In genomic region chr2:111948832-111949231, GRCh38 we compare ENCODE assay signal across 14 cellular contexts. TPM values are rescaled to one million over a fixed set of nuclear protein-coding genes. Genes with fewer than 3 reads are reported as not detected.
A peak's percentile ranks its signal among the peaks of the same experiment; 100 is the strongest.
DNase-seq lines count a peak whose midpoint lies in the region; ATAC-seq and TF ChIP-seq lines count a peak whose summit lies in the region.
"Had no signal": no experiment of that assay in that cellular context is flagged by ENCODE, and none has a peak within 500 bp of the region (broad histone marks: within the 10 kb centered on the region; RNA-seq: fewer than 3 reads in every experiment).

No MANE protein-coding gene starts in this region.

- H3K36me3 ChIP-seq in HEK293 (ENCODE audit: control insufficient read depth in 2 of 2, insufficient read depth in 1 of 2, low read length in 2 of 2) = peaks cover 0 to 34% of the 10 kb centered on the region in 2 experiments; a peak in 1 of 3 replicates

- no peak for ATAC-seq in CD4-positive, alpha-beta T cell (ENCODE audit: poor library complexity)
- ATAC-seq in GM18498 (IDR thresholded peaks at IDR 0.05; ENCODE audit: unreplicated experiment) = no peak
- ATAC-seq: CD8-positive, alpha-beta T cell had no signal

- H3K4me1 ChIP-seq in HEK293 (ENCODE audit: control insufficient read depth, insufficient read depth, low read length) = no peaks in the 10 kb centered on the region; the same call in 1 of the 2 replicates

- H3K4me3 ChIP-seq in HEK293 (ENCODE audit: low read depth, low read length) (no peak overlapping the region), dorsolateral prefrontal cortex (no peak overlapping the region)
- H3K4me3 ChIP-seq: GM23248 had no signal

- POLR2A ChIA-PET in HEK293 (lab: Yijun Ruan, JAX) = no interaction called here
- POLR2A ChIA-PET in CD4-positive, alpha-beta T cell (lab: Charles Lee) = no interaction called here

- peak overlapping the region; percentile 30 for H3K27ac Mint-ChIP-seq in progenitor cell of endocrine pancreas
- no peak overlapping the region for H3K27ac Mint-ChIP-seq in CD4-positive, alpha-beta T cell
- H3K27ac Mint-ChIP-seq: CD8-positive, alpha-beta T cell had no signal

- no peak for DNase-seq in dorsolateral prefrontal cortex
- no peak for DNase-seq in progenitor cell of endocrine pancreas (ENCODE audit: low spot score, unreplicated experiment)
- no peak for DNase-seq in epidermal melanocyte (ENCODE audit: insufficient read length, low spot score)
- no peak for DNase-seq in CD4-positive, alpha-beta T cell
- DNase-seq: C1 segment of cervical spinal cord; CD8-positive, alpha-beta T cell; DMS53; DMS79 treated with DMSO at 0.1 percent for 48 hours; GF-D8; GM23248; H7; HCEC 1CT had no signal

- intact Hi-C loops in dorsolateral prefrontal cortex (cut with DNase I) = no loop called here
- intact Hi-C loops in CD4-positive, alpha-beta T cell (cut with DNase I, micrococcal nuclease) = no loop called here

- H3K27ac ChIP-seq in HEK293 (ENCODE audit: extremely low read depth, low read depth, low read length) (no peak overlapping the region), dorsolateral prefrontal cortex (peak overlapping the region in 31 of 59 donors; percentile 1 to 95 (median 87))
- no peak overlapping the region for H3K27ac ChIP-seq in CD4-positive, alpha-beta T cell (ENCODE audit: low read depth, low read length)
- H3K27ac ChIP-seq: GM23248 had no signal

- H3K36me3 Mint-ChIP-seq in progenitor cell of endocrine pancreas (ENCODE audit: insufficient read depth) = peaks cover 26% of the 10 kb centered on the region
- no peaks in the 10 kb centered on the region for H3K36me3 Mint-ChIP-seq in CD4-positive, alpha-beta T cell (ENCODE audit: low read depth)
- H3K36me3 Mint-ChIP-seq: CD8-positive, alpha-beta T cell had no signal

- TF ChIP-seq CTCF in HEK293 (tag by site-specific recombination; IDR thresholded peaks at IDR 0.05) = no peak
- no peak for TF ChIP-seq CTCF in dorsolateral prefrontal cortex (IDR thresholded peaks at IDR 0.05 in 54 of 56, conservative IDR thresholded peaks at IDR 0.05 in 2 of 56; ENCODE audit: low read depth in 1 of 56, partially characterized antibody in 56 of 56)
- TF ChIP-seq CTCF in progenitor cell of endocrine pancreas (IDR thresholded peaks at IDR 0.05; ENCODE audit: unreplicated experiment) = no peak
- no peak for TF ChIP-seq CTCF in CD4-positive, alpha-beta T cell (IDR thresholded peaks at IDR 0.05)

- no peaks in the 10 kb centered on the region for H3K27me3 ChIP-seq in dorsolateral prefrontal cortex
- H3K27me3 ChIP-seq in CD4-positive, alpha-beta T cell (ENCODE audit: control insufficient read depth, insufficient read depth, low read length) = no peaks in the 10 kb centered on the region

- H3K4me1 Mint-ChIP-seq in progenitor cell of endocrine pancreas (ENCODE audit: low read depth) = peaks cover 32% of the 10 kb centered on the region
- H3K4me1 Mint-ChIP-seq in CD4-positive, alpha-beta T cell (ENCODE audit: low read depth) = no peaks in the 10 kb centered on the region

- H3K9me3 ChIP-seq in HEK293 (ENCODE audit: control insufficient read depth, insufficient read depth, low read depth, low read length) = no peaks in the 10 kb centered on the region
- no peaks in the 10 kb centered on the region for H3K9me3 ChIP-seq in CD4-positive, alpha-beta T cell (ENCODE audit: control insufficient read depth, low read length)

- no peaks in the 10 kb centered on the region for H3K27me3 Mint-ChIP-seq in progenitor cell of endocrine pancreas
- peaks cover 2% of the 10 kb centered on the region for H3K27me3 Mint-ChIP-seq in CD4-positive, alpha-beta T cell

- no peaks in the 10 kb centered on the region for H3K9me3 Mint-ChIP-seq in progenitor cell of endocrine pancreas (ENCODE audit: low read depth)
- H3K9me3 Mint-ChIP-seq in CD4-positive, alpha-beta T cell = no peaks in the 10 kb centered on the region
- H3K9me3 Mint-ChIP-seq: CD8-positive, alpha-beta T cell had no signal

- no peak overlapping the region for H3K4me3 Mint-ChIP-seq in progenitor cell of endocrine pancreas (ENCODE audit: low read depth)
- H3K4me3 Mint-ChIP-seq in CD4-positive, alpha-beta T cell = no peak overlapping the region
- H3K4me3 Mint-ChIP-seq: CD8-positive, alpha-beta T cell had no signal

- CTCF ChIA-PET in HEK293 (lab: Yijun Ruan, JAX) = no interaction called here
- CTCF ChIA-PET in CD4-positive, alpha-beta T cell (lab: Charles Lee) = no interaction called here

TF ChIP-seq in HEK293, 187 proteins besides CTCF, POLR2A, EP300 and RAD21:
- TF ChIP-seq ZNF473 (tag by site-specific recombination; IDR thresholded peaks at IDR 0.05) (no peak), ZNF623 (tag by site-specific recombination; IDR thresholded peaks at IDR 0.05) (peak; percentile 90)

RNA-seq across cellular contexts. Expression of gene MERTK, which starts 50.4 kb away (rescaled TPM):
- total RNA-seq in dorsolateral prefrontal cortex = 10 to 100 TPM in 119 of 120 experiments, 1 to 10 TPM in 1; 9.8 to 72.4 (median 25.3) TPM
- total RNA-seq in progenitor cell of endocrine pancreas = 20.1 and 20.7 TPM in 2 replicates
- total RNA-seq in CD4-positive, alpha-beta T cell = under 1 TPM; 0.08 to 0.19 TPM

Comparison
In these comparisons a context has a peak if more than half of its experiments do, and no peak if none do; other contexts are left out.
1. H3K27ac ChIP-seq: peak in dorsolateral prefrontal cortex (31 of 59); none in HEK293 (single experiment) and CD4-positive, alpha-beta T cell (single experiment).
2. RNA of gene MERTK, which starts 50.4 kb away (total RNA-seq): 9.8 to 72.4 TPM in dorsolateral prefrontal cortex and 20.1 to 20.7 TPM in progenitor cell of endocrine pancreas; 0.08 to 0.19 TPM in CD4-positive, alpha-beta T cell; every median in the first group is over 4 times any median in the second.